ENCODE assay signal across 1 cellular context in genomic region chr1:27574001-27574781, GRCh38.
TF ChIP-seq lines count a peak whose summit lies in the region.

No MANE protein-coding gene starts in this region.

TF ChIP-seq in HepG2, 621 proteins besides CTCF, POLR2A, EP300 and RAD21 (continued from another document and continues in another):
- TF ChIP-seq ZBTB39 (CRISPR knock-in tag; IDR thresholded peaks at IDR 0.05) (peak; percentile 21; the same call in 1 of the 2 replicates), RXRB (CRISPR knock-in tag; IDR thresholded peaks at IDR 0.05; ENCODE audit: borderline replicate concordance) (peak; percentile 96), NFKBIZ (CRISPR knock-in tag; IDR thresholded peaks at IDR 0.05) (0 out of 2 replicates have a peak, but pooled peaks have one; percentile 51), GZF1 (CRISPR knock-in tag; IDR thresholded peaks at IDR 0.05) (no peak), YEATS2 (CRISPR knock-in tag; IDR thresholded peaks at IDR 0.05; ENCODE audit: borderline replicate concordance) (peak; percentile 32; the same call in 1 of the 2 replicates), BHLHE40 (IDR thresholded peaks at IDR 0.05; ENCODE audit: low read length) (peak; percentile 94), PBX2 (CRISPR knock-in tag; IDR thresholded peaks at IDR 0.05) (no peak), ZNF276 (CRISPR knock-in tag; IDR thresholded peaks at IDR 0.05; ENCODE audit: low read depth) (peak; percentile 74; the same call in 1 of the 2 replicates), NR2F1 (CRISPR knock-in tag; IDR thresholded peaks at IDR 0.05) (peak in 1 of 2 experiments; percentile 53; a peak in 1 of 4 replicates), PRPF4 (IDR thresholded peaks at IDR 0.05; ENCODE audit: low read depth, low read length, poor library complexity, severe bottlenecking) (no peak), TCF7 (IDR thresholded peaks at IDR 0.05; ENCODE audit: low read depth) (peak; percentile 22; the same call in 1 of the 2 replicates), SP1 (IDR thresholded peaks at IDR 0.05) (no peak), SP1 (CRISPR knock-in tag; IDR thresholded peaks at IDR 0.05) (no peak), ERF (CRISPR knock-in tag; IDR thresholded peaks at IDR 0.05) (peak; percentile 54; the same call in 1 of the 2 replicates), CEBPG (CRISPR knock-in tag; IDR thresholded peaks at IDR 0.05) (peak; percentile 85), NR2F2 (IDR thresholded peaks at IDR 0.05; ENCODE audit: borderline replicate concordance, low read depth) (peak; percentile 47; the same call in 1 of the 2 replicates), ZNF883 (CRISPR knock-in tag; IDR thresholded peaks at IDR 0.05; ENCODE audit: not compliant biosample characterization) (no peak), HIC2 (CRISPR knock-in tag; IDR thresholded peaks at IDR 0.05; ENCODE audit: low read depth) (peak; percentile 86), ISL2 (CRISPR knock-in tag; IDR thresholded peaks at IDR 0.05) (peak; percentile 62), GFI1 (CRISPR knock-in tag; IDR thresholded peaks at IDR 0.05; ENCODE audit: borderline replicate concordance) (peak; percentile 16; the same call in 1 of the 2 replicates), BCL6 (CRISPR knock-in tag; IDR thresholded peaks at IDR 0.05) (peak; percentile 89), THRA (CRISPR knock-in tag; IDR thresholded peaks at IDR 0.05; ENCODE audit: borderline replicate concordance) (peak; percentile 71; the same call in 1 of the 2 replicates), ZNF614 (CRISPR knock-in tag; IDR thresholded peaks at IDR 0.05; ENCODE audit: borderline replicate concordance) (peak; percentile 67), ZMYM3 (CRISPR knock-in tag; IDR thresholded peaks at IDR 0.05) (peak; percentile 98), RERE (CRISPR knock-in tag; IDR thresholded peaks at IDR 0.05; ENCODE audit: low read depth) (peak; percentile 64; the same call in 1 of the 2 replicates), ZFX (CRISPR knock-in tag; IDR thresholded peaks at IDR 0.05; ENCODE audit: low read depth) (peak; percentile 33; the same call in 1 of the 2 replicates), ZNF616 (CRISPR knock-in tag; IDR thresholded peaks at IDR 0.05; ENCODE audit: low read depth) (no peak), ZBTB37 (CRISPR knock-in tag; IDR thresholded peaks at IDR 0.05) (peak; percentile 99), TRAFD1 (CRISPR knock-in tag; IDR thresholded peaks at IDR 0.05; ENCODE audit: borderline replicate concordance) (0 out of 2 replicates have a peak, but pooled peaks have one; percentile 60), CREM (IDR thresholded peaks at IDR 0.05) (peak; percentile 37; the same call in 1 of the 2 replicates), CREM (CRISPR knock-in tag; IDR thresholded peaks at IDR 0.05) (no peak), MIER3 (CRISPR knock-in tag; IDR thresholded peaks at IDR 0.05; ENCODE audit: borderline replicate concordance) (peak; percentile 50; the same call in 1 of the 2 replicates), ZKSCAN8 (CRISPR knock-in tag; IDR thresholded peaks at IDR 0.05; ENCODE audit: borderline replicate concordance) (peak; percentile 63; the same call in 1 of the 2 replicates), SIX1 (CRISPR knock-in tag; IDR thresholded peaks at IDR 0.05; ENCODE audit: borderline replicate concordance) (no peak; the same call in 1 of the 2 replicates), ZNF607 (CRISPR knock-in tag; IDR thresholded peaks at IDR 0.05; ENCODE audit: borderline replicate concordance) (0 out of 2 replicates have a peak, but pooled peaks have one; percentile 28), ZNF776 (CRISPR knock-in tag; IDR thresholded peaks at IDR 0.05) (no peak), ZBTB7B (CRISPR knock-in tag; IDR thresholded peaks at IDR 0.05) (peak; percentile 87; the same call in 1 of the 2 replicates), ELF1 (CRISPR knock-in tag; IDR thresholded peaks at IDR 0.05) (no peak), ZNF34 (CRISPR knock-in tag; IDR thresholded peaks at IDR 0.05; ENCODE audit: borderline replicate concordance) (peak; percentile 82; the same call in 1 of the 2 replicates), FOXP4 (CRISPR knock-in tag; IDR thresholded peaks at IDR 0.05) (peak; percentile 87), SUZ12 (IDR thresholded peaks at IDR 0.05; ENCODE audit: low read depth, low read length) (no peak), PPARG (CRISPR knock-in tag; conservative IDR thresholded peaks at IDR 0.05) (peak; percentile 98)
